Comparison of ENCODE assay signal across 8 cellular contexts in genomic region chr13:38686635-38687245, GRCh38. TPM values are rescaled to one million over a fixed set of nuclear protein-coding genes. Genes with fewer than 3 reads are reported as not detected.
DNase-seq lines count a peak whose midpoint lies in the region; ATAC-seq and TF ChIP-seq lines count a peak whose summit lies in the region.

Gene FREM2 (plus strand): TSS chr13:38687077. CDS start chr13:38687345, 268 bp downstream.

- no peaks in the 10 kb centered on the region for H4K20me1 ChIP-seq in SK-N-SH (ENCODE audit: insufficient read depth)

- TF ChIP-seq EP300 in SK-N-SH (IDR thresholded peaks at IDR 0.05; ENCODE audit: borderline replicate concordance in 1 of 2, low read depth in 1 of 2, low read length in 1 of 2), result no peak

- H3K27ac ChIP-seq in SK-N-SH (ENCODE audit: low read depth in 2 of 2, low read length in 1 of 2) (no peak within 1 kb of the TSS), cardiac muscle cell (peak within 1 kb of the TSS; percentile 56), parathyroid adenoma (no peak within 1 kb of the TSS)

- H3K4me3 Mint-ChIP-seq in naive thymus-derived CD8-positive, alpha-beta T cell, result peak within 1 kb of the TSS in 4 of 10 donors; percentile 6 to 41 (median 26)
- no peak within 1 kb of the TSS for H3K4me3 Mint-ChIP-seq in immature natural killer cell

- H3K9ac ChIP-seq in SK-N-SH, result no peak within 1 kb of the TSS
- H3K9ac ChIP-seq in parathyroid adenoma, result no peak within 1 kb of the TSS

- no peak for TF ChIP-seq CTCF in SK-N-SH (IDR thresholded peaks at IDR 0.05)
- TF ChIP-seq CTCF in cardiac muscle cell (IDR thresholded peaks at IDR 0.05; ENCODE audit: low read depth, low read length), result no peak
- no peak for TF ChIP-seq CTCF in parathyroid adenoma (IDR thresholded peaks at IDR 0.05)

- H3K79me2 ChIP-seq in SK-N-SH (ENCODE audit: insufficient read depth), result no peaks in the 10 kb centered on the region
- H3K79me2 ChIP-seq in parathyroid adenoma, result no peaks in the 10 kb centered on the region

- CTCF ChIA-PET in SK-N-SH (lab: Yijun Ruan, JAX), result interaction anchor here (1.1 to 2.5 kb wide), 5 partner anchors 14 to 228 kb away, joined by 3 to 17 read pairs (median 5); no protein-coding TSS in a partner anchor

- H3K36me3 Mint-ChIP-seq in naive thymus-derived CD8-positive, alpha-beta T cell, result no peaks in the 10 kb centered on the region
- H3K36me3 Mint-ChIP-seq in immature natural killer cell, result no peaks in the 10 kb centered on the region

- peak within 1 kb of the TSS; percentile 47 for H3K4me2 ChIP-seq in SK-N-SH
- peak within 1 kb of the TSS; percentile 82 for H3K4me2 ChIP-seq in parathyroid adenoma (ENCODE audit: low read length)

- H3F3A ChIP-seq in SK-N-SH (replicated peaks; ENCODE audit: insufficient read depth), result no peaks in the 10 kb centered on the region

- H3K27ac Mint-ChIP-seq in naive thymus-derived CD8-positive, alpha-beta T cell, result peak within 1 kb of the TSS in 1 of 10 donors; percentile 29
- H3K27ac Mint-ChIP-seq in immature natural killer cell, result no peak within 1 kb of the TSS

- ATAC-seq in naive thymus-derived CD8-positive, alpha-beta T cell, result no peak
- no peak for ATAC-seq in HG03139 (IDR thresholded peaks at IDR 0.05; ENCODE audit: unreplicated experiment)

- DNase-seq in Ammon's horn (ENCODE audit: low spot score) (peak; percentile 73), M059J (ENCODE audit: low read depth) (peak; percentile 49), SK-N-SH (no peak), cardiac muscle cell (ENCODE audit: low read depth in 1 of 2, low spot score in 1 of 2) (peak; percentile 13 to 96), immature natural killer cell (no peak)
- no peak for DNase-seq in naive thymus-derived CD8-positive, alpha-beta T cell

- H3K4me3 ChIP-seq in SK-N-SH (ENCODE audit: low read depth in 2 of 2, low read length in 1 of 2), result peak within 1 kb of the TSS; percentile 7 to 19; a peak in 1 of 4 replicates
- peak within 1 kb of the TSS; percentile 64 for H3K4me3 ChIP-seq in cardiac muscle cell
- H3K4me3 ChIP-seq in parathyroid adenoma (ENCODE audit: low read depth, low read length), result peak within 1 kb of the TSS; percentile 55

- no peak for TF ChIP-seq RAD21 in SK-N-SH (IDR thresholded peaks at IDR 0.05; ENCODE audit: low read length)

- peaks cover 0 to 11% (median 5%) of the 10 kb centered on the region in 4 donors for H3K4me1 Mint-ChIP-seq in naive thymus-derived CD8-positive, alpha-beta T cell
- no peaks in the 10 kb centered on the region for H3K4me1 Mint-ChIP-seq in immature natural killer cell

- WGBS in SK-N-SH (ENCODE audit: low lambda C conversion rate), result 1% methylated on average over 21 of the region's 37 CpGs

- POLR2A ChIA-PET in SK-N-SH (lab: Yijun Ruan, JAX), result no interaction called here
- POLR2A ChIA-PET in naive thymus-derived CD8-positive, alpha-beta T cell (lab: Charles Lee), result no interaction called here

- peaks cover 7 to 32% (median 12%) of the 10 kb centered on the region in 5 donors for H3K27me3 Mint-ChIP-seq in naive thymus-derived CD8-positive, alpha-beta T cell
- H3K27me3 Mint-ChIP-seq in immature natural killer cell (ENCODE audit: low read depth in 3 of 3), result peaks cover 0 to 2% (median 0%) of the 10 kb centered on the region in 3 donors

- H3K9me3 ChIP-seq in SK-N-SH (no peaks in the 10 kb centered on the region), cardiac muscle cell (ENCODE audit: low read depth) (no peaks in the 10 kb centered on the region), parathyroid adenoma (ENCODE audit: control insufficient read depth, low read length) (no peaks in the 10 kb centered on the region)

- peaks cover 0 to 6% (median 0%) of the 10 kb centered on the region in 9 donors for H3K9me3 Mint-ChIP-seq in naive thymus-derived CD8-positive, alpha-beta T cell
- peaks cover 0 to 11% (median 1%) of the 10 kb centered on the region in 6 donors for H3K9me3 Mint-ChIP-seq in immature natural killer cell

- H3K27me3 ChIP-seq in SK-N-SH (ENCODE audit: insufficient read depth) (peaks cover 27% of the 10 kb centered on the region; the same call in 1 of the 2 replicates), cardiac muscle cell (peaks cover 11% of the 10 kb centered on the region), parathyroid adenoma (ENCODE audit: control insufficient read depth, insufficient read depth, low read length) (no peaks in the 10 kb centered on the region)

- H3K36me3 ChIP-seq in SK-N-SH (replicated peaks in 1 of 2; ENCODE audit: control insufficient read depth in 1 of 2, insufficient read depth in 2 of 2, low read length in 1 of 2), result no peaks in the 10 kb centered on the region
- no peaks in the 10 kb centered on the region for H3K36me3 ChIP-seq in cardiac muscle cell
- no peaks in the 10 kb centered on the region for H3K36me3 ChIP-seq in parathyroid adenoma (ENCODE audit: control insufficient read depth, insufficient read depth, low read length)

- no peaks in the 10 kb centered on the region for H3K9me2 ChIP-seq in SK-N-SH

- H3K4me1 ChIP-seq in SK-N-SH (ENCODE audit: control insufficient read depth in 1 of 2, insufficient read depth in 2 of 2, low read depth in 1 of 2, low read length in 1 of 2), result no peaks in the 10 kb centered on the region
- H3K4me1 ChIP-seq in cardiac muscle cell (ENCODE audit: low read depth), result peaks cover 15% of the 10 kb centered on the region
- no peaks in the 10 kb centered on the region for H3K4me1 ChIP-seq in parathyroid adenoma

- no peak within 1 kb of the TSS for H2AFZ ChIP-seq in SK-N-SH (ENCODE audit: low read depth)
- no peak within 1 kb of the TSS for H2AFZ ChIP-seq in parathyroid adenoma

TF ChIP-seq in SK-N-SH, 30 proteins besides CTCF, POLR2A, EP300 and RAD21:
- TF ChIP-seq USF1 (IDR thresholded peaks at IDR 0.05; ENCODE audit: borderline replicate concordance, low read depth) (no peak), FOXJ3 (CRISPR knock-in tag; IDR thresholded peaks at IDR 0.05) (no peak), RCOR1 (IDR thresholded peaks at IDR 0.05; ENCODE audit: low read length) (no peak)

RNA-seq across cellular contexts. Expression of gene FREM2, which starts in this region (rescaled TPM):
- total RNA-seq in M059J (2014; rRNA removed; shearing (Covaris generic)), result 0.12 and 0.76 TPM in 2 replicates
- not detected in 2 replicates for polyA plus RNA-seq in SK-N-SH (2012; rRNA removed)
- not detected in 2 replicates for polyA plus RNA-seq in SK-N-SH (2012; cell fraction: cytosol; rRNA removed)
- not detected in 2 replicates for polyA plus RNA-seq in SK-N-SH (2012; cell fraction: nucleus; rRNA removed)
- 37.8 and 51.4 TPM in 2 replicates for total RNA-seq in cardiac muscle cell
- polyA plus RNA-seq in cardiac muscle cell, result 6.0 and 6.1 TPM in 2 replicates
- not detected for total RNA-seq in naive thymus-derived CD8-positive, alpha-beta T cell
- not detected for polyA plus RNA-seq in naive thymus-derived CD8-positive, alpha-beta T cell
- not detected for polyA plus RNA-seq in immature natural killer cell

Comparison
In these comparisons a context has a peak if more than half of its experiments do, and no peak if none do; other contexts are left out.
1. RNA of gene FREM2 (total RNA-seq): 37.8 to 51.4 TPM in cardiac muscle cell; 0.12 to 0.76 TPM in M059J and not detected in naive thymus-derived CD8-positive, alpha-beta T cell; every median in the first group is over 10 times any median in the second.
2. Peak in DNase-seq in M059J; RNA of the gene not detected or under 1 TPM.
3. DNase-seq: peak in Ammon's horn (single experiment) and cardiac muscle cell (2 of 2); none in SK-N-SH (single experiment), naive thymus-derived CD8-positive, alpha-beta T cell (0 of 10) and immature natural killer cell (0 of 3).
4. H3K4me3 ChIP-seq: peak in every context shown above with its lines; median percentile 64 in cardiac muscle cell; 55 in parathyroid adenoma; 13 in SK-N-SH.